8 cellular contexts compared by ENCODE assay signal in the genomic region with DNA sequence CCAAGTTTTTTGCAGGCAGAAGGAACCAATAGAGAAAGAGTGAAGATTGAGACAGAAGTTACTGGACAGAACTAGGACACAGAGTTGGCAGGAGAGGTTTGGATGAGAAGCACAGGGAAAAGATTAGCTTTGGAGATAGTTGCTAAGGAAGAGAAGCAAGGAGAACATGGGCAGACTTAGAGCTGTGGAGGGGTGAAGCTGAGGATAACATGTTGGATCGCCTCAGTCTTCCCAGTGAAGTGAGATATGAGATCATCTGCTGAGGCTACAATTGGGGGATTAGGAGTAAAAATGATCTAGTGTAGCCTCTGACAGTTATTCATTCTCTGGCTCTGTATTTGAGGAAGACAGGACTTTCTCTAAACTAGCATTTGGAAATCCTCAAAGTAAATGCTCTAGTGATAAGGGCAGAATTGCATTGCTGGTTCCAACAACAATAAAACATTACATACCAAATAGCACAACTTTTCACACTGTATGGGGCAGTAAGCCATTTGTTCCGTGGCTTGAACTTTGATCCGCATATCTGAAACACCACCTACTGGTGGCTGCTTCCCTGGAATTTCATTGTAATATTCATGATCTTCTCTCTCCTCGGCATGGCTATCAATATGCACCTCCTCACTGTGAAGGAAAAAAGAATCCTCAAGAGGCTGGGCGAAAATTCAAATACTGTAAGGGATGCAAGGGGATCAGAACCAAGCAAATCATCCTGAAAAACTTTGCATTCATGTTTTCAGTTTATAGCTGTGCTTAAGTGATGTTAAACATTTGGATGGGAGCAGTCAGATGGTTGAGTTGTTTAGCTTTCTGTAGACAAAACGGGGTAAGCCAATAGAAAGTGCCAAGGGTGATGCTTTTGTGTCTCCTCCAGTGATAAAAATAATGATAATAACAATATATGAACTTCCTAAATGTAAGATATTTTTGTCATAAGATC. TPM values are rescaled to one million over a fixed set of nuclear protein-coding genes. Genes with fewer than 3 reads are reported as not detected.
DNase-seq lines count a peak whose midpoint lies in the region; ATAC-seq and TF ChIP-seq lines count a peak whose summit lies in the region.

No MANE protein-coding gene starts in this region.

- H3K4me3 ChIP-seq in DND-41 (ENCODE audit: low read depth in 1 of 2, low read length in 2 of 2) (no peak overlapping the region), dorsolateral prefrontal cortex (no peak overlapping the region), neural cell (ENCODE audit: low read length) (no peak overlapping the region)

- intact Hi-C loops in dorsolateral prefrontal cortex (cut with DNase I), result loop anchor here (2.0 to 10.0 kb wide), 2 partner anchors 497 to 559 kb away; no protein-coding TSS in a partner anchor

- TF ChIP-seq CTCF in DND-41 (IDR thresholded peaks at IDR 0.05; ENCODE audit: borderline replicate concordance, extremely low read depth, low read length, poor library complexity, severe bottlenecking) (peak; percentile 12), dorsolateral prefrontal cortex (IDR thresholded peaks at IDR 0.05 in 54 of 56, conservative IDR thresholded peaks at IDR 0.05 in 2 of 56; ENCODE audit: low read depth in 1 of 56, partially characterized antibody in 56 of 56) (peak in 54 of 56 donors; percentile 22 to 72 (median 52)), neural cell (IDR thresholded peaks at IDR 0.05; ENCODE audit: poor library complexity, severe bottlenecking) (peak; percentile 54)

- TF ChIP-seq EP300 in neural cell (conservative IDR thresholded peaks at IDR 0.05; ENCODE audit: poor library complexity, severe bottlenecking), result no peak

- H3K79me2 ChIP-seq in DND-41 (ENCODE audit: insufficient read depth, low read length) (no peaks in the 10 kb centered on the region), neural cell (replicated peaks; ENCODE audit: insufficient read depth, low read length) (no peaks in the 10 kb centered on the region)

- TF ChIP-seq RAD21 in neural cell (conservative IDR thresholded peaks at IDR 0.05), result peak; percentile 48

- H3K4me2 ChIP-seq in DND-41 (ENCODE audit: insufficient read depth, low read length) (no peak overlapping the region), neural cell (ENCODE audit: low read length) (no peak overlapping the region)

- no peaks in the 10 kb centered on the region for H3K36me3 ChIP-seq in DND-41 (ENCODE audit: insufficient read depth, low read length)
- H3K36me3 ChIP-seq in neural cell (ENCODE audit: insufficient read depth, low read length), result no peaks in the 10 kb centered on the region

- no peaks in the 10 kb centered on the region for H4K20me1 ChIP-seq in DND-41 (ENCODE audit: insufficient read depth, low read length)
- no peaks in the 10 kb centered on the region for H4K20me1 ChIP-seq in neural cell (ENCODE audit: insufficient read depth)

- ATAC-seq in DND-41 (ENCODE audit: insufficient read depth, low read depth), result no peak
- ATAC-seq in HG02973 (IDR thresholded peaks at IDR 0.05; ENCODE audit: unreplicated experiment), result no peak

- H3K27me3 ChIP-seq in DND-41 (ENCODE audit: insufficient read depth, low read length, poor library complexity) (peaks cover 2% of the 10 kb centered on the region), dorsolateral prefrontal cortex (no peaks in the 10 kb centered on the region), neural cell (ENCODE audit: insufficient read depth, low read depth, low read length) (no peaks in the 10 kb centered on the region)

- DNase-seq in DND-41 (no peak), NCI-H1105 treated with DMSO at 0.1 percent for 48 hours (lab: John Stamatoyannopoulos, UW) (peak; percentile 47), dorsolateral prefrontal cortex (no peak), amniotic stem cell (lab: John Stamatoyannopoulos, UW) (no peak), cerebellum (ENCODE audit: low spot score) (no peak), NCI-H774 (lab: John Stamatoyannopoulos, UW) (no peak)

- no peaks in the 10 kb centered on the region for H3K9me2 ChIP-seq in neural cell (ENCODE audit: insufficient read depth, low read length)

- H3F3A ChIP-seq in neural cell (ENCODE audit: insufficient read depth, low read length, poor library complexity, severe bottlenecking), result no peaks in the 10 kb centered on the region

- H3K9me3 ChIP-seq in DND-41 (ENCODE audit: insufficient read depth, low read length, severe bottlenecking), result no peaks in the 10 kb centered on the region
- no peaks in the 10 kb centered on the region for H3K9me3 ChIP-seq in neural cell (ENCODE audit: low read length)

- H3K27ac ChIP-seq in DND-41 (ENCODE audit: low read length) (no peak overlapping the region), dorsolateral prefrontal cortex (peak overlapping the region in 3 of 59 donors; percentile 2 to 40 (median 31)), neural cell (ENCODE audit: low read length) (no peak overlapping the region)

- H2AFZ ChIP-seq in DND-41 (ENCODE audit: low read depth, low read length) (no peak overlapping the region), neural cell (ENCODE audit: low read depth, low read length) (no peak overlapping the region)

- no peak overlapping the region for H3K9ac ChIP-seq in DND-41 (ENCODE audit: low read depth, low read length)
- no peak overlapping the region for H3K9ac ChIP-seq in neural cell (ENCODE audit: low read length)

- H3K4me1 ChIP-seq in DND-41 (ENCODE audit: insufficient read depth, low read length), result no peaks in the 10 kb centered on the region

TF ChIP-seq in neural cell, 6 proteins besides CTCF, POLR2A, EP300 and RAD21:
- peak; percentile 62 for TF ChIP-seq SMC3 (conservative IDR thresholded peaks at IDR 0.05; ENCODE audit: poor library complexity)
- TF ChIP-seq, protein P1, sequence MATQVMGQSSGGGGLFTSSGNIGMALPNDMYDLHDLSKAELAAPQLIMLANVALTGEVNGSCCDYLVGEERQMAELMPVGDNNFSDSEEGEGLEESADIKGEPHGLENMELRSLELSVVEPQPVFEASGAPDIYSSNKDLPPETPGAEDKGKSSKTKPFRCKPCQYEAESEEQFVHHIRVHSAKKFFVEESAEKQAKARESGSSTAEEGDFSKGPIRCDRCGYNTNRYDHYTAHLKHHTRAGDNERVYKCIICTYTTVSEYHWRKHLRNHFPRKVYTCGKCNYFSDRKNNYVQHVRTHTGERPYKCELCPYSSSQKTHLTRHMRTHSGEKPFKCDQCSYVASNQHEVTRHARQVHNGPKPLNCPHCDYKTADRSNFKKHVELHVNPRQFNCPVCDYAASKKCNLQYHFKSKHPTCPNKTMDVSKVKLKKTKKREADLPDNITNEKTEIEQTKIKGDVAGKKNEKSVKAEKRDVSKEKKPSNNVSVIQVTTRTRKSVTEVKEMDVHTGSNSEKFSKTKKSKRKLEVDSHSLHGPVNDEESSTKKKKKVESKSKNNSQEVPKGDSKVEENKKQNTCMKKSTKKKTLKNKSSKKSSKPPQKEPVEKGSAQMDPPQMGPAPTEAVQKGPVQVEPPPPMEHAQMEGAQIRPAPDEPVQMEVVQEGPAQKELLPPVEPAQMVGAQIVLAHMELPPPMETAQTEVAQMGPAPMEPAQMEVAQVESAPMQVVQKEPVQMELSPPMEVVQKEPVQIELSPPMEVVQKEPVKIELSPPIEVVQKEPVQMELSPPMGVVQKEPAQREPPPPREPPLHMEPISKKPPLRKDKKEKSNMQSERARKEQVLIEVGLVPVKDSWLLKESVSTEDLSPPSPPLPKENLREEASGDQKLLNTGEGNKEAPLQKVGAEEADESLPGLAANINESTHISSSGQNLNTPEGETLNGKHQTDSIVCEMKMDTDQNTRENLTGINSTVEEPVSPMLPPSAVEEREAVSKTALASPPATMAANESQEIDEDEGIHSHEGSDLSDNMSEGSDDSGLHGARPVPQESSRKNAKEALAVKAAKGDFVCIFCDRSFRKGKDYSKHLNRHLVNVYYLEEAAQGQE (IDR thresholded peaks at IDR 0.05; ENCODE audit: borderline replicate concordance), result no peak
- no peak for TF ChIP-seq POLR2AphosphoS5 (IDR thresholded peaks at IDR 0.05)
TF ChIP-seq in neural cell: peak in this region for 1.

RNA-seq across cellular contexts. Expression of a gene that starts 22.2 kb away (rescaled TPM):
- total RNA-seq in dorsolateral prefrontal cortex, result 100 to 1,000 TPM; 107 to 240 (median 184) TPM
- polyA plus RNA-seq in neural cell, result 476 and 530 TPM in 2 replicates
- 299 and 302 TPM in 2 replicates for polyA minus RNA-seq in neural cell
- total RNA-seq in cerebellum, result 106 TPM

RNA-seq across cellular contexts. Expression of a gene that starts 44.9 kb away (rescaled TPM):
- total RNA-seq in dorsolateral prefrontal cortex (10 to 100 TPM in 14 of 120 experiments, 1 to 10 TPM in 106; 2.5 to 15.4 (median 5.8) TPM), cerebellum (8.9 TPM)
- 1.3 TPM in 2 replicates for polyA plus RNA-seq in neural cell
- polyA minus RNA-seq in neural cell, result 2.2 and 2.9 TPM in 2 replicates
